ENCODE assay signal across 25 cellular contexts in the genomic region with DNA sequence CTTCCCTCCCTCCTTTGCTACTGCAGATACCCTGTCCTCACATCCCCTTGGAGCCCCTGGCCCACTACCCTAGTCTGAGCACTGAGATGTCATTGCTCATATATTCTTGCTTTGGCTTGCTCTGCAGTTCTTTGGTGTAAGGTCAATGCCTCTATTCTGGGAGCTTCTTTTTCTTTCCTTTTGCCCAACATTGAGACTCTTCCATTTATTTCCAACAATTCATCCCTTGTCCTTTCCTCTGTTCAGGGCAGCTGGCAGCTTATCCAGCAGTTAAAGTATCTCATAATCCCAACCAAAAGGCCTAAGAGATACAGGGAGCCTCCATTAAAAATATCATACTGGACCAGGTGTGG. TPM values are rescaled to one million over a fixed set of nuclear protein-coding genes. Genes with fewer than 3 reads are reported as not detected.
"Had no signal": no experiment of that assay in that cellular context is flagged by ENCODE, and none has a peak within 500 bp of the region (broad histone marks: within the 10 kb centered on the region; RNA-seq: fewer than 3 reads in every experiment).

No MANE protein-coding gene starts in this region.

- H3K9me3 Mint-ChIP-seq: activated CD4-positive, alpha-beta memory T cell treated with anti-CD3 and anti-CD28 coated beads for 36 hours; activated CD4-positive, alpha-beta T cell treated with anti-CD3 and anti-CD28 coated beads, Interleukin-2, amount 10 ng/mL, durations not matched to agents 7 days and 5 days; activated naive CD4-positive, alpha-beta T cell treated with anti-CD3 and anti-CD28 coated beads for 36 hours; activated T-cell treated with anti-CD3 and anti-CD28 coated beads, Interleukin-2, amount 50 U/mL, for 4 hours; T-cell had no signal

- H3K36me3 Mint-ChIP-seq: activated CD4-positive, alpha-beta memory T cell treated with anti-CD3 and anti-CD28 coated beads for 36 hours; activated naive CD8-positive, alpha-beta T cell had no signal

- ATAC-seq: activated T-cell treated with anti-CD3 and anti-CD28 coated beads, Interleukin-2, amount 50 U/mL, for 4 hours; Right ventricle myocardium inferior; T-cell had no signal

- H3K4me3 Mint-ChIP-seq: activated CD4-positive, alpha-beta memory T cell treated with anti-CD3 and anti-CD28 coated beads for 36 hours; activated CD4-positive, alpha-beta T cell treated with anti-CD3 and anti-CD28 coated beads, Interleukin-2, amount 10 ng/mL, durations not matched to agents 7 days and 5 days; activated naive CD4-positive, alpha-beta T cell treated with anti-CD3 and anti-CD28 coated beads for 36 hours; activated naive CD8-positive, alpha-beta T cell; activated T-cell treated with anti-CD3 and anti-CD28 coated beads, Interleukin-2, amount 50 U/mL, for 4 hours; T-cell had no signal

- H3K36me3 ChIP-seq: MG63 had no signal

- H3K27ac Mint-ChIP-seq: activated CD4-positive, alpha-beta memory T cell treated with anti-CD3 and anti-CD28 coated beads for 36 hours; activated CD4-positive, alpha-beta T cell treated with anti-CD3 and anti-CD28 coated beads, Interleukin-2, amount 10 ng/mL, durations not matched to agents 7 days and 5 days; activated naive CD4-positive, alpha-beta T cell treated with anti-CD3 and anti-CD28 coated beads for 36 hours; activated naive CD8-positive, alpha-beta T cell; T-cell had no signal

- H3K4me3 ChIP-seq: MG63, PC-9, SK-N-MC had no signal

- H3K27ac ChIP-seq: KMS-11, PC-9, SK-N-MC, VCaP had no signal

- H3K27me3 ChIP-seq: MG63 had no signal

- H3K27me3 Mint-ChIP-seq: activated CD4-positive, alpha-beta memory T cell treated with anti-CD3 and anti-CD28 coated beads for 36 hours; activated naive CD8-positive, alpha-beta T cell had no signal

- H3K9me3 ChIP-seq: MG63 had no signal

- H3K4me1 Mint-ChIP-seq: activated CD4-positive, alpha-beta T cell treated with anti-CD3 and anti-CD28 coated beads, Interleukin-2, amount 10 ng/mL, durations not matched to agents 7 days and 5 days had no signal

- DNase-seq: activated CD4-positive, alpha-beta memory T cell treated with anti-CD3 and anti-CD28 coated beads for 36 hours; activated CD4-positive, alpha-beta T cell treated with anti-CD3 and anti-CD28 coated beads, Interleukin-2, amount 10 ng/mL, durations not matched to agents 7 days and 5 days; activated CD4-positive, CD25-positive, alpha-beta regulatory T cell; activated CD8-positive, alpha-beta memory T cell treated with anti-CD3 and anti-CD28 coated beads for 24 hours; activated effector memory CD4-positive, alpha-beta T cell treated with anti-CD3 and anti-CD28 coated beads, Interleukin-2, amount 50 U/mL, for 16 hours; activated naive CD4-positive, alpha-beta T cell treated with anti-CD3 and anti-CD28 coated beads for 36 hours; activated T-cell treated with anti-CD3 and anti-CD28 coated beads, Interleukin-2, amount 50 U/mL, for 4 hours; MV-4-11; NCI-H1092 treated with DMSO at 0.1 percent for 48 hours; NCI-H1417 treated with DMSO at 0.1 percent for 48 hours; NCI-H1694 treated with DMSO at 0.1 percent for 48 hours; NCI-H2029 treated with DMSO at 0.1 percent for 48 hours; NCI-H510A treated with DMSO at 0.1 percent for 48 hours; NCI-H69; PC-9; T-cell; T-helper 2 cell; T1000 had no signal

RNA-seq across cellular contexts. Expression of a gene that starts 27.8 kb away (rescaled TPM):
- total RNA-seq: RPMI7951 had no signal
